In genomic region chr20:21640556-21640955, GRCh38 we compare ENCODE assay signal across 13 cellular contexts.
DNase-seq lines count a peak whose midpoint lies in the region; ATAC-seq, FAIRE-seq and TF ChIP-seq lines count a peak whose summit lies in the region.
"Had no signal": no experiment of that assay in that cellular context is flagged by ENCODE, and none has a peak within 500 bp of the region (broad histone marks: within the 10 kb centered on the region; RNA-seq: fewer than 3 reads in every experiment).

No MANE protein-coding gene starts in this region.

- DNase-seq in NCI-H345 (lab: John Stamatoyannopoulos, UW), result peak; percentile 64
- peak; percentile 19 for DNase-seq in bronchial epithelial cell (ENCODE audit: low read depth)
- DNase-seq in mucosa of descending colon, result no peak
- no peak for DNase-seq in C1 segment of cervical spinal cord (lab: John Stamatoyannopoulos, UW)
- DNase-seq in lower leg skin (ENCODE audit: low spot score in 2 of 2), result no peak
- DNase-seq in effector memory CD4-positive, alpha-beta T cell, result no peak
- DNase-seq: activated naive CD8-positive, alpha-beta T cell treated with anti-CD3 and anti-CD28 coated beads, Interleukin-2, amount 10 ng/mL, durations not matched to agents 7 days and 5 days; effector memory CD8-positive, alpha-beta T cell; left cardiac atrium; NCI-H1694 treated with DMSO at 0.1 percent for 48 hours; stimulated activated CD8-positive, alpha-beta memory T cell treated with anti-CD3 and anti-CD28 coated beads, Interleukin-4, amount 100 ng/mL, for 48 hours had no signal

- H3K9me3 ChIP-seq in mucosa of descending colon, result no peaks in the 10 kb centered on the region
- no peaks in the 10 kb centered on the region for H3K9me3 ChIP-seq in effector memory CD4-positive, alpha-beta T cell (ENCODE audit: control insufficient read depth, low read length)

- no peak for TF ChIP-seq POLR2A in lower leg skin (IDR thresholded peaks at IDR 0.05)

- intact Hi-C loops in mucosa of descending colon (cut with DNase I, micrococcal nuclease) (no loop called here), lower leg skin (cut with DNase I; ENCODE audit: low total_unique reads) (no loop called here)

- no peaks in the 10 kb centered on the region for H3K36me3 ChIP-seq in bronchial epithelial cell (ENCODE audit: control insufficient read depth, insufficient read depth, low read length)
- no peaks in the 10 kb centered on the region for H3K36me3 ChIP-seq in mucosa of descending colon (ENCODE audit: low read depth)
- H3K36me3 ChIP-seq in effector memory CD4-positive, alpha-beta T cell (ENCODE audit: control insufficient read depth, insufficient read depth, low read length), result no peaks in the 10 kb centered on the region

- H3K27me3 ChIP-seq in bronchial epithelial cell (ENCODE audit: control insufficient read depth, insufficient read depth, low read length), result no peaks in the 10 kb centered on the region
- no peaks in the 10 kb centered on the region for H3K27me3 ChIP-seq in effector memory CD4-positive, alpha-beta T cell (replicated peaks; ENCODE audit: control insufficient read depth, insufficient read depth, low read length, poor library complexity, severe bottlenecking)

- H3K4me3 ChIP-seq in bronchial epithelial cell (ENCODE audit: low read depth, low read length), result no peak overlapping the region
- no peak overlapping the region for H3K4me3 ChIP-seq in mucosa of descending colon
- no peak overlapping the region for H3K4me3 ChIP-seq in lower leg skin (ENCODE audit: low read depth, poor library complexity, severe bottlenecking)
- H3K4me3 ChIP-seq in effector memory CD4-positive, alpha-beta T cell (ENCODE audit: insufficient read depth, low read depth, low read length, poor library complexity, severe bottlenecking), result no peak overlapping the region

- FAIRE-seq in bronchial epithelial cell (lab: Jason Lieb, UNC), result no peak

- TF ChIP-seq CTCF in C4-2B (conservative IDR thresholded peaks at IDR 0.05) (peak; percentile 65), bronchial epithelial cell (IDR thresholded peaks at IDR 0.05; ENCODE audit: insufficient read depth, low read length, severe bottlenecking) (peak; percentile 10), mucosa of descending colon (IDR thresholded peaks at IDR 0.05) (no peak), lower leg skin (IDR thresholded peaks at IDR 0.05) (no peak)

- no peak overlapping the region for H3K27ac ChIP-seq in C4-2B
- H3K27ac ChIP-seq in effector memory CD4-positive, alpha-beta T cell (ENCODE audit: insufficient read depth, low read length, poor library complexity, severe bottlenecking), result no peak overlapping the region

- H3K4me1 ChIP-seq in mucosa of descending colon (ENCODE audit: low read depth), result no peaks in the 10 kb centered on the region
- no peaks in the 10 kb centered on the region for H3K4me1 ChIP-seq in effector memory CD4-positive, alpha-beta T cell (ENCODE audit: control insufficient read depth, insufficient read depth, low read length, poor library complexity, severe bottlenecking)

- 17 to 23% methylated on average over 4 of the region's 4 CpGs for WGBS in lower leg skin, 2 donors

- ATAC-seq in GM18867 (IDR thresholded peaks at IDR 0.05; ENCODE audit: unreplicated experiment), result peak; percentile 49
- ATAC-seq in mucosa of descending colon, result no peak
- ATAC-seq: effector memory CD8-positive, alpha-beta T cell had no signal

Comparison
In these comparisons a context has a peak if more than half of its experiments do, and no peak if none do; other contexts are left out.
1. CTCF ChIP-seq: peak in C4-2B (single experiment) and bronchial epithelial cell (single experiment); none in mucosa of descending colon (single experiment) and lower leg skin (0 of 3).
2. DNase-seq: peak in NCI-H345 (single experiment) and bronchial epithelial cell (single experiment); none in mucosa of descending colon (0 of 3), C1 segment of cervical spinal cord (0 of 14), lower leg skin (0 of 2) and effector memory CD4-positive, alpha-beta T cell (0 of 3).